8 cellular contexts compared by ENCODE assay signal in genomic region chr1:103525607-103526507, GRCh38.
DNase-seq lines count a peak whose midpoint lies in the region; ATAC-seq, FAIRE-seq and TF ChIP-seq lines count a peak whose summit lies in the region.

RNPC3 (plus strand) TSS chr1:103525699; CDS start chr1:103526071, 372 bp downstream.

- H3K36me3 Mint-ChIP-seq in nephron progenitor cell (ENCODE audit: low read depth), result peaks cover 28% of the 10 kb centered on the region

- peaks cover 41% of the 10 kb centered on the region for H4K20me1 ChIP-seq in Loucy (ENCODE audit: insufficient read depth, low read length, poor library complexity, severe bottlenecking)

- peaks cover 46% of the 10 kb centered on the region for H3K79me2 ChIP-seq in Loucy (ENCODE audit: insufficient read depth, low read length)

- FAIRE-seq in H54 (lab: Jason Lieb, UNC), result peak; percentile 87

- H3K4me1 ChIP-seq in Loucy (ENCODE audit: insufficient read depth, low read length, poor library complexity, severe bottlenecking), result peaks cover 31% of the 10 kb centered on the region

- peaks cover 12% of the 10 kb centered on the region for H3K9me3 Mint-ChIP-seq in nephron progenitor cell
- H3K9me3 Mint-ChIP-seq in stimulated activated naive CD8-positive, alpha-beta T cell treated with anti-CD3 and anti-CD28 coated beads, Interleukin-15, amount 100 ng/mL, for 72 hours, result no peaks in the 10 kb centered on the region

- peak within 1 kb of the TSS; percentile 99 for H3K4me3 Mint-ChIP-seq in nephron progenitor cell
- peak within 1 kb of the TSS; percentile 93 to 98 for H3K4me3 Mint-ChIP-seq in stimulated activated naive CD8-positive, alpha-beta T cell treated with anti-CD3 and anti-CD28 coated beads, Interleukin-15, amount 100 ng/mL, for 72 hours

- H3F3A ChIP-seq in Loucy (ENCODE audit: low read depth), result no peaks in the 10 kb centered on the region

- H3K27ac Mint-ChIP-seq in nephron progenitor cell, result peak within 1 kb of the TSS; percentile 100
- peak within 1 kb of the TSS; percentile 99 for H3K27ac Mint-ChIP-seq in stimulated activated naive CD8-positive, alpha-beta T cell treated with anti-CD3 and anti-CD28 coated beads, Interleukin-15, amount 100 ng/mL, for 72 hours

- H3K27me3 Mint-ChIP-seq in nephron progenitor cell (ENCODE audit: low read depth, poor library complexity), result no peaks in the 10 kb centered on the region
- H3K27me3 Mint-ChIP-seq in stimulated activated naive CD8-positive, alpha-beta T cell treated with anti-CD3 and anti-CD28 coated beads, Interleukin-15, amount 100 ng/mL, for 72 hours, result no peaks in the 10 kb centered on the region

- H2AFZ ChIP-seq in Loucy (ENCODE audit: low read length), result peak within 1 kb of the TSS; percentile 92

- ATAC-seq in stimulated activated naive CD8-positive, alpha-beta T cell treated with anti-CD3 and anti-CD28 coated beads, Interleukin-15, amount 100 ng/mL, for 72 hours, result peak; percentile 76

- TF ChIP-seq CTCF in Loucy (conservative IDR thresholded peaks at IDR 0.05; ENCODE audit: low read length), result peak; percentile 7; the same call in 1 of the 2 replicates
- TF ChIP-seq CTCF in nephron progenitor cell (IDR thresholded peaks at IDR 0.05), result no peak

- peak within 1 kb of the TSS; percentile 91 for H3K9ac ChIP-seq in Loucy (ENCODE audit: low read depth, low read length, poor library complexity, severe bottlenecking)

- H3K9me3 ChIP-seq in Loucy (ENCODE audit: insufficient read depth, low read depth, low read length), result no peaks in the 10 kb centered on the region

- TF ChIP-seq POLR2A in H54 (IDR thresholded peaks at IDR 0.05; ENCODE audit: low read depth, low read length) (no peak), Raji (IDR thresholded peaks at IDR 0.05; ENCODE audit: insufficient read depth, low read depth, low read length) (peak; percentile 59)

- DNase-seq in EL (peak; percentile 93), H54 (ENCODE audit: insufficient read length, low spot score) (peak; percentile 43), fibroblast of the conjunctiva (ENCODE audit: low read depth) (peak; percentile 79), nephron progenitor cell (peak; percentile 88)
- DNase-seq in activated effector memory CD4-positive, alpha-beta T cell treated with Interleukin-2 at 50 U/mL for 16 hours, result peak; percentile 67
- peak; percentile 80 for DNase-seq in stimulated activated naive CD8-positive, alpha-beta T cell treated with anti-CD3 and anti-CD28 coated beads, Interleukin-15, amount 100 ng/mL, for 72 hours

- no peaks in the 10 kb centered on the region for H3K9me2 ChIP-seq in Loucy (replicated peaks; ENCODE audit: low read depth, low read length)

- no peaks in the 10 kb centered on the region for H3K36me3 ChIP-seq in Loucy (ENCODE audit: insufficient read depth, low read length)

- peak within 1 kb of the TSS; percentile 96 for H3K4me2 ChIP-seq in Loucy (ENCODE audit: low read depth, low read length, poor library complexity, severe bottlenecking)

- H3K4me3 ChIP-seq in Loucy (ENCODE audit: low read length, poor library complexity, severe bottlenecking), result peak within 1 kb of the TSS; percentile 95

- H3K4me1 Mint-ChIP-seq in nephron progenitor cell, result peaks cover 24% of the 10 kb centered on the region
- peaks cover 52% of the 10 kb centered on the region for H3K4me1 Mint-ChIP-seq in stimulated activated naive CD8-positive, alpha-beta T cell treated with anti-CD3 and anti-CD28 coated beads, Interleukin-15, amount 100 ng/mL, for 72 hours

- no peaks in the 10 kb centered on the region for H3K27me3 ChIP-seq in Loucy (ENCODE audit: insufficient read depth, low read length, poor library complexity, severe bottlenecking)

Comparison
In these comparisons a context has a peak if more than half of its experiments do, and no peak if none do; other contexts are left out.
1. Peak in every context shown above with its lines: DNase-seq, ATAC-seq and H3K4me3 ChIP-seq.
2. DNase-seq: peak in every context shown above with its lines; median percentile 93 in EL; 88 in nephron progenitor cell; 80 in stimulated activated naive CD8-positive, alpha-beta T cell treated with anti-CD3 and anti-CD28 coated beads, Interleukin-15, amount 100 ng/mL, for 72 hours; 79 in fibroblast of the conjunctiva; 67 in activated effector memory CD4-positive, alpha-beta T cell treated with Interleukin-2 at 50 U/mL for 16 hours; 43 in H54.